19 cellular contexts compared by ENCODE assay signal in genomic region chr2:54677476-54678265, GRCh38. TPM values are rescaled to one million over a fixed set of nuclear protein-coding genes. Genes with fewer than 3 reads are reported as not detected.
DNase-seq lines count a peak whose midpoint lies in the region; ATAC-seq and TF ChIP-seq lines count a peak whose summit lies in the region.
"Had no signal": no experiment of that assay in that cellular context is flagged by ENCODE, and none has a peak within 500 bp of the region (broad histone marks: within the 10 kb centered on the region; RNA-seq: fewer than 3 reads in every experiment).

No MANE protein-coding gene starts in this region.

- no peak overlapping the region for H3K9ac ChIP-seq in BLaER1

- H3K27ac ChIP-seq in BLaER1 (no peak overlapping the region), GM23338 (ENCODE audit: low read depth) (no peak overlapping the region), Panc1 (ENCODE audit: low read length) (no peak overlapping the region)
- H3K27ac ChIP-seq: PC-9, SK-N-MC had no signal

- no peaks in the 10 kb centered on the region for H3K79me2 ChIP-seq in GM23338 (replicated peaks; ENCODE audit: insufficient read depth)

- no peaks in the 10 kb centered on the region for H3K9me2 ChIP-seq in GM23338 (ENCODE audit: insufficient read depth)

- H3K36me3 Mint-ChIP-seq in GM23338 (ENCODE audit: low read depth) = no peaks in the 10 kb centered on the region
- no peaks in the 10 kb centered on the region for H3K36me3 Mint-ChIP-seq in T-helper 17 cell (ENCODE audit: low read depth)
- H3K36me3 Mint-ChIP-seq: CD8-positive, alpha-beta memory T cell had no signal

- no peaks in the 10 kb centered on the region for H3K9me3 Mint-ChIP-seq in GM23338
- H3K9me3 Mint-ChIP-seq: CD8-positive, alpha-beta memory T cell had no signal

- H3K27me3 ChIP-seq in BLaER1 (no peaks in the 10 kb centered on the region), GM23338 (ENCODE audit: insufficient read depth) (no peaks in the 10 kb centered on the region), Panc1 (ENCODE audit: control insufficient read depth, insufficient read depth, low read length) (no peaks in the 10 kb centered on the region)
- H3K27me3 ChIP-seq: BE2C had no signal

- H4K20me1 ChIP-seq in BLaER1 (peaks cover 6% of the 10 kb centered on the region; the same call in 1 of the 2 replicates), GM23338 (replicated peaks; ENCODE audit: insufficient read depth) (no peaks in the 10 kb centered on the region)

- H3F3A ChIP-seq in GM23338 (replicated peaks; ENCODE audit: low read depth) = no peaks in the 10 kb centered on the region

- H3K4me1 Mint-ChIP-seq in GM23338 (peaks cover 13% of the 10 kb centered on the region), T-helper 17 cell (peaks cover 21% of the 10 kb centered on the region)

- ATAC-seq in GM23338 (no peak), Panc1 (peak; percentile 26; the same call in 1 of the 2 replicates), T-helper 17 cell (no peak), HG03175 (IDR thresholded peaks at IDR 0.05; ENCODE audit: unreplicated experiment) (no peak)

- H3K27ac Mint-ChIP-seq in GM23338 (no peak overlapping the region), T-helper 17 cell (no peak overlapping the region)

- H3K4me3 ChIP-seq in BLaER1 (no peak overlapping the region), GM23338 (no peak overlapping the region), Panc1 (ENCODE audit: low read depth in 2 of 2, low read length in 2 of 2) (no peak overlapping the region)
- H3K4me3 ChIP-seq: HAP-1, PC-9, SK-N-MC had no signal

- POLR2A ChIA-PET in Panc1 (lab: Charles Lee) = no interaction called here

- in situ Hi-C loops in Panc1 (cut with HindIII; ENCODE audit: low pct_unique_long_range_greater_than_20kb, low sequenced_read_pairs) = no loop called here

- peak overlapping the region; percentile 59; the same call in 1 of the 2 replicates for H2AFZ ChIP-seq in GM23338
- H2AFZ ChIP-seq: PC-9 had no signal

- H3K4me3 Mint-ChIP-seq in GM23338 (no peak overlapping the region), T-helper 17 cell (no peak overlapping the region)
- H3K4me3 Mint-ChIP-seq: CD8-positive, alpha-beta memory T cell had no signal

- H3K4me1 ChIP-seq in BLaER1 (peaks cover 59% of the 10 kb centered on the region), GM23338 (ENCODE audit: insufficient read depth) (peaks cover 8% of the 10 kb centered on the region), Panc1 (ENCODE audit: control insufficient read depth, insufficient read depth, low read length) (no peaks in the 10 kb centered on the region)
- H3K4me1 ChIP-seq: BE2C, HAP-1 had no signal

- peaks cover 9% of the 10 kb centered on the region for H3K27me3 Mint-ChIP-seq in GM23338 (ENCODE audit: insufficient read depth, low read depth, poor library complexity)
- H3K27me3 Mint-ChIP-seq in T-helper 17 cell = peaks cover 21% of the 10 kb centered on the region

- intact Hi-C loops in Panc1 (cut with micrococcal nuclease; ENCODE audit: unreplicated experiment) = no loop called here

- CTCF ChIA-PET in Panc1 (lab: Charles Lee) = interaction anchor here (1.1 to 1.4 kb wide), 2 partner anchors 12 to 21 kb away, joined by 3 to 5 read pairs; no protein-coding TSS in a partner anchor

- H3K4me2 ChIP-seq in BLaER1 = peak overlapping the region; percentile 55
- no peak overlapping the region for H3K4me2 ChIP-seq in GM23338
- H3K4me2 ChIP-seq: PC-9 had no signal

- TF ChIP-seq CTCF in GM23338 (conservative IDR thresholded peaks at IDR 0.05; ENCODE audit: low read depth in 2 of 2) (peak; percentile 14 to 22; a peak in 2 of 4 replicates), Panc1 (IDR thresholded peaks at IDR 0.05) (no peak)

- BruUV-seq in Panc1 (replicated peaks; lab: Mats Ljungman, UMichigan) = no TSS peak

- no peaks in the 10 kb centered on the region for H3K36me3 ChIP-seq in BLaER1
- no peaks in the 10 kb centered on the region for H3K36me3 ChIP-seq in GM23338 (ENCODE audit: insufficient read depth)
- no peaks in the 10 kb centered on the region for H3K36me3 ChIP-seq in Panc1 (ENCODE audit: control insufficient read depth, insufficient read depth, low read length)
- H3K36me3 ChIP-seq: BE2C, HAP-1 had no signal

- DNase-seq in GM23338 (ENCODE audit: low spot score) (no peak), Panc1 (ENCODE audit: low read depth, low spot score) (no peak), islet precursor cell (peak; percentile 44), T-helper 17 cell (no peak)
- no peak for DNase-seq in effector CD4-positive, alpha-beta T cell
- no peak for DNase-seq in activated CD4-positive, alpha-beta T cell treated with anti-CD3 and anti-CD28 coated beads, Interleukin-2, amount 50 U/mL, for 48 hours
- DNase-seq: BE2C; CD8-positive, alpha-beta memory T cell; GF-D8; KG1; NCI-H1092; NCI-H2081 treated with DMSO at 0.1 percent for 48 hours; NCI-H510A; NCI-H774; PC-9 had no signal

- H3K9me3 ChIP-seq in BLaER1 (peaks cover 7% of the 10 kb centered on the region; the same call in 1 of the 2 replicates), Panc1 (ENCODE audit: control insufficient read depth, insufficient read depth, low read depth, low read length) (no peaks in the 10 kb centered on the region), T-helper 17 cell (ENCODE audit: control insufficient read depth, low read length, poor library complexity, severe bottlenecking) (no peaks in the 10 kb centered on the region)
- H3K9me3 ChIP-seq: BE2C, HAP-1 had no signal

TF ChIP-seq in GM23338, 12 proteins besides CTCF, POLR2A, EP300 and RAD21:
- TF ChIP-seq POLR2AphosphoS5 (IDR thresholded peaks at IDR 0.05; ENCODE audit: low read depth) (no peak), EZH2 (IDR thresholded peaks at IDR 0.05; ENCODE audit: low read depth, unreplicated experiment) (no peak), CREB1 (CRISPR knock-in tag; IDR thresholded peaks at IDR 0.05; ENCODE audit: low read depth) (no peak), ZNF462 (CRISPR knock-in tag; IDR thresholded peaks at IDR 0.05) (no peak), EZH2phosphoT487 (IDR thresholded peaks at IDR 0.05; ENCODE audit: unreplicated experiment) (no peak)
TF ChIP-seq in GM23338: peak in this region for 0.

RNA-seq across cellular contexts. Expression of gene EML6, which starts 45.8 kb away (rescaled TPM):
- total RNA-seq in GM23338 (2014; rRNA removed; shearing (Covaris generic)) = 1.1 and 6.2 TPM in 2 replicates
- polyA plus RNA-seq in GM23338 (2016; fragmentation: Nextera tagmentation; extraction: Ambion mirVana) = 1.6 and 2.7 TPM in 2 replicates
- total RNA-seq in Panc1 (2021; ENCODE audit: unreplicated experiment) (6.3 TPM), T-helper 17 cell (1 to 10 TPM; 2.2 to 4.0 TPM)
- 6.5 TPM for polyA plus RNA-seq in Panc1 (2012; ENCODE audit: insufficient read length)
